ENCODE assay signal across 23 cellular contexts in the genomic region with DNA sequence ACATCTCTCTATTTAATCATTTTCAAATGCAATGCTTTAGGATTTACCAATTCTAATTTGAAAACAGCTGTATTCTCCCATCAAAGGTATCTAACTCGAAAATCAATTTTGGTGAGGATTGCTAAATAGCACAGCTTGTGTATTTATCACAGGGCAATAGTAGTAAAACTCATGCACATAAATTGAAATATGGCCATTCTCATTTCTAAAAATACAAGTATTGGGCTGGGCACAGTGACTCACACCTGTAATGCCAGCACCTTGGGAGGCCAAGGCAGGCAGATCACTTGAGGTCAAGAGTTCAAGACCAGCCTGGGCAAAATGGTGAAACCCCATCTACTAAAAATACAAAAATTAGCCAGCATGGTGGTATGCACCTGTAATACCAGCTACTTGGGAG.
"Had no signal": no experiment of that assay in that cellular context is flagged by ENCODE, and none has a peak within 500 bp of the region (broad histone marks: within the 10 kb centered on the region; RNA-seq: fewer than 3 reads in every experiment).

No MANE protein-coding gene starts in this region.

- DNase-seq: effector memory CD8-positive, alpha-beta T cell; gastrocnemius medialis; glutamatergic neuron; kidney; left cardiac atrium; left ventricle myocardium superior; mesenchymal stem cell; midbrain; naive thymus-derived CD4-positive, alpha-beta T cell; ovary; sigmoid colon; stimulated activated naive CD8-positive, alpha-beta T cell treated with anti-CD3 and anti-CD28 coated beads, Interleukin-15, Interleukin-2, amounts not matched to agents 100 U/mL and 50 U/mL, for 24 hours; thyroid gland; upper lobe of left lung; uterus had no signal

- H3K9me3 ChIP-seq: esophagus muscularis mucosa, gastrocnemius medialis, ovary, right atrium auricular region, sigmoid colon, suprapubic skin, thyroid gland, upper lobe of left lung, uterus had no signal

- H3K9me3 Mint-ChIP-seq: dendritic cell treated with granulocyte-macrophage colony-stimulating factor and Interleukin-4, amounts not matched to agents 40 ng/mL and 50 ng/mL, for 4 days had no signal

- ATAC-seq: effector memory CD8-positive, alpha-beta T cell; gastrocnemius medialis; left cardiac atrium; left ventricle myocardium superior; naive thymus-derived CD4-positive, alpha-beta T cell had no signal

- H3K4me3 ChIP-seq: esophagus muscularis mucosa, gastrocnemius medialis, lung, ovary, right atrium auricular region, sigmoid colon, skin epidermis, suprapubic skin, thyroid gland, upper lobe of left lung, uterus had no signal

- H3K27ac Mint-ChIP-seq: dendritic cell treated with granulocyte-macrophage colony-stimulating factor and Interleukin-4, amounts not matched to agents 40 ng/mL and 50 ng/mL, for 4 days; naive thymus-derived CD4-positive, alpha-beta T cell had no signal

- H3K27ac ChIP-seq: epithelial cell of prostate, esophagus muscularis mucosa, gastrocnemius medialis, ovary, right atrium auricular region, sigmoid colon, skin epidermis, suprapubic skin, thyroid gland, upper lobe of left lung, uterus had no signal

- H3K27me3 Mint-ChIP-seq: dendritic cell treated with granulocyte-macrophage colony-stimulating factor and Interleukin-4, amounts not matched to agents 40 ng/mL and 50 ng/mL, for 4 days; effector memory CD8-positive, alpha-beta T cell; naive thymus-derived CD4-positive, alpha-beta T cell had no signal

- H3K36me3 ChIP-seq: esophagus muscularis mucosa, gastrocnemius medialis, ovary, right atrium auricular region, sigmoid colon, suprapubic skin, thyroid gland, upper lobe of left lung had no signal

- H3K4me1 Mint-ChIP-seq: neural crest cell had no signal

- H3K4me1 ChIP-seq: gastrocnemius medialis, right atrium auricular region, sigmoid colon, suprapubic skin, upper lobe of left lung, uterus had no signal

- H3K4me3 Mint-ChIP-seq: dendritic cell treated with granulocyte-macrophage colony-stimulating factor and Interleukin-4, amounts not matched to agents 40 ng/mL and 50 ng/mL, for 4 days; effector memory CD8-positive, alpha-beta T cell; naive thymus-derived CD4-positive, alpha-beta T cell; neural crest cell had no signal

- H3K27me3 ChIP-seq: esophagus muscularis mucosa, gastrocnemius medialis, ovary, right atrium auricular region, sigmoid colon, suprapubic skin, thyroid gland, upper lobe of left lung, uterus had no signal
